ENCODE assay signal across 22 cellular contexts in the genomic region with DNA sequence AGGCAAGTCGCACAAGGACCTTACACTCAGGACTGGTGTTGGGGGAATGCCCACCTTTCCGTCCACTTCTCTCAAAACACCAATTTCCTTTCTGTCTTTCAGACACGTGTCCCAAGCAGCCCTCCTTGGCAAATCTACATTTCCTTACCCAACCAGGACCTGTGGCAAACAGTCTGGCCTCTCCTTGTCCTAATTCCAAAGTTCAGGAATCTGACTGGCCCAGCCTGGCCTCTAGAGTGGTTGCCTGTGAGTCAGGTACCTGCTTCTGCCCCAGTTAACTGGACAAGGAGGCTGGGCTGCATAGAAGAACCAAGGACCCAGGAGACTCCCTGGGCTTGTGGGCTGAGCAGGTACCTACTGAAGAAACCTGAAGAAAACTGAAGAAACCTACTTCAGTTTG. TPM values are rescaled to one million over a fixed set of nuclear protein-coding genes. Genes with fewer than 3 reads are reported as not detected.
A peak's percentile ranks its signal among the peaks of the same experiment; 100 is the strongest.
DNase-seq lines count a peak whose midpoint lies in the region; ATAC-seq, FAIRE-seq and TF ChIP-seq lines count a peak whose summit lies in the region.
"Had no signal": no experiment of that assay in that cellular context is flagged by ENCODE, and none has a peak within 500 bp of the region (broad histone marks: within the 10 kb centered on the region; RNA-seq: fewer than 3 reads in every experiment).

No MANE protein-coding gene starts in this region.

- H3K4me1 ChIP-seq in A549 = peaks cover 29% of the 10 kb centered on the region
- peaks cover 19% of the 10 kb centered on the region for H3K4me1 ChIP-seq in Panc1 (ENCODE audit: control insufficient read depth, insufficient read depth, low read length)
- peaks cover 39% of the 10 kb centered on the region for H3K4me1 ChIP-seq in keratinocyte (ENCODE audit: control insufficient read depth, extremely low read depth, insufficient read depth, low read length)
- H3K4me1 ChIP-seq in mesenchymal stem cell (ENCODE audit: control insufficient read depth, insufficient read depth, low read depth, low read length) = peaks cover 15% of the 10 kb centered on the region

- H2BK5ac ChIP-seq in mesenchymal stem cell (ENCODE audit: low read depth, low read length, poor library complexity, severe bottlenecking) = no peak overlapping the region

- peak overlapping the region; percentile 8 for H2AK5ac ChIP-seq in mesenchymal stem cell (ENCODE audit: low read length, severe bottlenecking)

- dilution Hi-C loops in keratinocyte (cut with MboI; ENCODE audit: extremely low pct_ligation_motif_present, low sequenced_read_pairs) = no loop called here

- no peaks in the 10 kb centered on the region for H3K27me3 ChIP-seq in Panc1 (ENCODE audit: control insufficient read depth, insufficient read depth, low read length)
- H3K27me3 ChIP-seq in keratinocyte (ENCODE audit: control insufficient read depth, extremely low read depth, insufficient read depth, low read length) = no peaks in the 10 kb centered on the region
- H3K27me3 ChIP-seq in mesenchymal stem cell (ENCODE audit: control insufficient read depth in 1 of 2, insufficient read depth in 1 of 2, low read length in 2 of 2) = no peaks in the 10 kb centered on the region

- 93% methylated on average over 3 of the region's 3 CpGs for WGBS in A549 (ENCODE audit: missing lambda C conversion rate)
- 87% methylated on average over 3 of the region's 3 CpGs for WGBS in mesenchymal stem cell

- H4K91ac ChIP-seq in mesenchymal stem cell (ENCODE audit: low read length) = peak overlapping the region; percentile 10

- H3K18ac ChIP-seq in mesenchymal stem cell (ENCODE audit: low read depth in 1 of 2, low read length in 2 of 2) = no peak overlapping the region

- no peak for ATAC-seq in A549
- ATAC-seq in Panc1 = no peak

- no peak overlapping the region for H3K4me2 ChIP-seq in A549
- no peak overlapping the region for H3K4me2 ChIP-seq in keratinocyte (ENCODE audit: control insufficient read depth, extremely low read depth, insufficient read depth, low read depth, low read length)
- H3K4me2 ChIP-seq in mesenchymal stem cell (ENCODE audit: low read length, poor library complexity, severe bottlenecking) = no peak overlapping the region
- H3K4me2 ChIP-seq: KMS-11 had no signal

- H3K79me2 ChIP-seq in keratinocyte (ENCODE audit: control insufficient read depth, insufficient read depth, low read length) = no peaks in the 10 kb centered on the region

- H3K14ac ChIP-seq in mesenchymal stem cell (ENCODE audit: low read length in 2 of 2) = no peak overlapping the region

- H2BK15ac ChIP-seq in mesenchymal stem cell (ENCODE audit: low read depth, poor library complexity, severe bottlenecking) = no peak overlapping the region

- intact Hi-C loops in Panc1 (cut with micrococcal nuclease; ENCODE audit: unreplicated experiment) = no loop called here

- H3K27ac ChIP-seq in A549 (peak overlapping the region; percentile 73 to 85; a peak in 5 of 6 replicates), Panc1 (ENCODE audit: low read length) (peak overlapping the region; percentile 75; the same call in 1 of the 2 replicates), keratinocyte (ENCODE audit: control insufficient read depth, insufficient read depth, low read length) (peak overlapping the region; percentile 17), mesenchymal stem cell (ENCODE audit: low read length, poor library complexity, severe bottlenecking) (no peak overlapping the region)
- H3K27ac ChIP-seq: KMS-11 had no signal

- no peak for TF ChIP-seq RAD21 in A549 (conservative IDR thresholded peaks at IDR 0.05 in 1 of 2, IDR thresholded peaks at IDR 0.05 in 1 of 2)

- BruUV-seq in Panc1 (replicated peaks; lab: Mats Ljungman, UMichigan) = no TSS peak

- H3K4me3 ChIP-seq in A549 (no peak overlapping the region), Panc1 (ENCODE audit: low read depth in 2 of 2, low read length in 2 of 2) (no peak overlapping the region), keratinocyte (ENCODE audit: control insufficient read depth in 2 of 3, extremely low read depth in 1 of 3, insufficient read depth in 2 of 3, low read depth in 1 of 3, low read length in 3 of 3) (no peak overlapping the region), mesenchymal stem cell (ENCODE audit: insufficient read depth in 1 of 2, low read depth in 1 of 2, low read length in 2 of 2) (no peak overlapping the region)

- DNase-seq in A549 (ENCODE audit: low read depth in 1 of 2, low spot score in 1 of 2) (no peak), Panc1 (ENCODE audit: low read depth, low spot score) (no peak), keratinocyte (ENCODE audit: low read depth, low spot score) (no peak), mesenchymal stem cell (no peak), midbrain (lab: John Stamatoyannopoulos, UW) (no peak), CD1c-positive myeloid dendritic cell (ENCODE audit: extremely low spot score) (no peak), nucleus accumbens (lab: John Stamatoyannopoulos, UW) (no peak), T-helper 2 cell (no peak)
- DNase-seq: 8988T; AML-193; C1 segment of cervical spinal cord; CD8-positive, alpha-beta memory T cell; GDM1; NCI-H1694; NCI-H2081; NCI-H2171; NCI-H345; NCI-H524; NCI-H774; NK-92 treated with Interleukin-12 subunit alpha and Interleukin-12 subunit beta, amount 100 ng/mL, for 24 hours; SHP77 had no signal

- TF ChIP-seq POLR2A in A549 (IDR thresholded peaks at IDR 0.05; ENCODE audit: low read length) = no peak

- CTCF ChIA-PET in A549 (lab: Yijun Ruan, JAX) (interaction anchor here (2.2 kb wide), 1 partner anchor 53 kb away, joined by 14 read pairs; no protein-coding TSS in a partner anchor), Panc1 (lab: Charles Lee) (interaction anchor here (0.7 kb wide), 1 partner anchor 52 kb away, joined by 5 read pairs; no protein-coding TSS in a partner anchor)

- no peak overlapping the region for H2BK120ac ChIP-seq in mesenchymal stem cell (ENCODE audit: low read depth, low read length)

- no peak for TF ChIP-seq CTCF in A549 (IDR thresholded peaks at IDR 0.05)
- TF ChIP-seq CTCF in Panc1 (IDR thresholded peaks at IDR 0.05) = no peak
- TF ChIP-seq CTCF in keratinocyte (optimal IDR thresholded peaks at IDR 0.05 in 1 of 3, IDR thresholded peaks at IDR 0.05 in 1 of 3, conservative IDR thresholded peaks at IDR 0.05 in 1 of 3; ENCODE audit: extremely low read depth in 1 of 3, insufficient read depth in 2 of 3, low read length in 3 of 3) = no peak

- no peak for FAIRE-seq in A549 (lab: Jason Lieb, UNC)
- no peak for FAIRE-seq in keratinocyte (lab: Jason Lieb, UNC)

- POLR2A ChIA-PET in A549 (lab: Yijun Ruan, JAX) (no interaction called here), Panc1 (lab: Charles Lee) (interaction anchor here (0.6 kb wide), 1 partner anchor 41 kb away, joined by 13 read pairs; no protein-coding TSS in a partner anchor)

- H4K20me1 ChIP-seq in keratinocyte (ENCODE audit: control insufficient read depth, extremely low read depth, insufficient read depth, low read length) = no peaks in the 10 kb centered on the region

- H3K9ac ChIP-seq in keratinocyte (ENCODE audit: control insufficient read depth, extremely low read depth, insufficient read depth, low read length) (no peak overlapping the region), mesenchymal stem cell (ENCODE audit: low read length) (no peak overlapping the region)
- H3K9ac ChIP-seq: KMS-11 had no signal

- no peak overlapping the region for H2BK12ac ChIP-seq in mesenchymal stem cell (ENCODE audit: low read length in 2 of 2)

- no peak overlapping the region for H3K23ac ChIP-seq in mesenchymal stem cell (ENCODE audit: low read length in 2 of 2)

- H3K9me3 ChIP-seq in A549 (peaks cover 21% of the 10 kb centered on the region), Panc1 (ENCODE audit: control insufficient read depth, insufficient read depth, low read depth, low read length) (peaks cover 7% of the 10 kb centered on the region; the same call in 1 of the 2 replicates), keratinocyte (ENCODE audit: control insufficient read depth, low read depth, low read length) (peaks cover 7% of the 10 kb centered on the region), mesenchymal stem cell (ENCODE audit: control insufficient read depth, low read length) (peaks cover 22% of the 10 kb centered on the region)

- no peak overlapping the region for H4K8ac ChIP-seq in mesenchymal stem cell (ENCODE audit: low read length)

- H3K79me1 ChIP-seq in mesenchymal stem cell (replicated peaks; ENCODE audit: low read length, poor library complexity, severe bottlenecking) = no peaks in the 10 kb centered on the region

- H2AFZ ChIP-seq in keratinocyte (ENCODE audit: control insufficient read depth, low read length) (no peak overlapping the region), mesenchymal stem cell (ENCODE audit: low read depth, low read length) (no peak overlapping the region)

- no peaks in the 10 kb centered on the region for H3K9me1 ChIP-seq in keratinocyte (ENCODE audit: control insufficient read depth, extremely low read depth, insufficient read depth, low read length)

- no peak for TF ChIP-seq EP300 in A549 (IDR thresholded peaks at IDR 0.05)

- no peaks in the 10 kb centered on the region for H3K36me3 ChIP-seq in Panc1 (ENCODE audit: control insufficient read depth, insufficient read depth, low read length)
- no peaks in the 10 kb centered on the region for H3K36me3 ChIP-seq in keratinocyte (ENCODE audit: control insufficient read depth in 2 of 2, extremely low read depth in 1 of 2, insufficient read depth in 2 of 2, low read length in 2 of 2)
- H3K36me3 ChIP-seq in mesenchymal stem cell (ENCODE audit: control insufficient read depth in 1 of 2, insufficient read depth in 2 of 2, low read depth in 1 of 2, low read length in 2 of 2) = no peaks in the 10 kb centered on the region

- no peak overlapping the region for H3K4ac ChIP-seq in mesenchymal stem cell (ENCODE audit: low read depth in 1 of 2, low read length in 2 of 2)

- in situ Hi-C loops in Panc1 (cut with HindIII; ENCODE audit: low pct_unique_long_range_greater_than_20kb, low sequenced_read_pairs) = no loop called here

RNA-seq across cellular contexts. Expression of gene CITED4, which starts 34.3 kb away (rescaled TPM):
- polyA plus RNA-seq in A549 (2011; rRNA removed) = 5.8 and 7.1 TPM in 2 replicates
- polyA plus RNA-seq in A549 (2012; cell fraction: cytosol; rRNA removed) = 33.9 and 64.1 TPM in 2 replicates
- 40.5 and 61.4 TPM in 2 replicates for polyA plus RNA-seq in A549 (2012; cell fraction: nucleus; rRNA removed)
- polyA plus RNA-seq in A549 (2017; fragmentation: RNase III; extraction: RNeasy Plus Mini Kit Qiagen cat#74134 plus additional on column Dnase treatment) = 23.7 to 33.5 TPM (median 32.2 TPM) in 3 replicates
- 4.2 and 9.2 TPM in 2 replicates for polyA minus RNA-seq in A549 (2011; rRNA and poly(A)+ RNA removed)
- 145 TPM for total RNA-seq in Panc1 (2021; ENCODE audit: unreplicated experiment)
- polyA plus RNA-seq in Panc1 (2012; ENCODE audit: insufficient read length) = 241 TPM
- 11.2 to 30.6 TPM (median 13.3 TPM) in 3 replicates for polyA plus RNA-seq in keratinocyte
- 2.7 TPM for polyA plus RNA-seq in keratinocyte (2011; ENCODE audit: low read depth)
- 15.1 and 73.1 TPM in 2 replicates for polyA plus RNA-seq in keratinocyte (2011; cell fraction: cytosol; rRNA removed)
- polyA plus RNA-seq in keratinocyte (2011; cell fraction: nucleus; rRNA removed) = 16.6 and 36.4 TPM in 2 replicates
- 34.1 and 105 TPM in 2 replicates for polyA plus RNA-seq in keratinocyte (2012; ENCODE audit: low replicate concordance)
- 3.1 to 43.1 TPM (median 5.1 TPM) in 3 replicates for polyA minus RNA-seq in keratinocyte
- 161 TPM for polyA minus RNA-seq in keratinocyte (2011; cell fraction: cytosol; rRNA and poly(A)+ RNA removed)
- polyA minus RNA-seq in keratinocyte (2011; cell fraction: nucleus; rRNA and poly(A)+ RNA removed) = 29.6 and 41.6 TPM in 2 replicates
- polyA plus RNA-seq in mesenchymal stem cell (2013, experiment 1 of 2) = 8.6 TPM
- polyA plus RNA-seq in mesenchymal stem cell (2013, experiment 2 of 2) = 9.3 TPM
